8 cellular contexts compared by ENCODE assay signal in the genomic region with DNA sequence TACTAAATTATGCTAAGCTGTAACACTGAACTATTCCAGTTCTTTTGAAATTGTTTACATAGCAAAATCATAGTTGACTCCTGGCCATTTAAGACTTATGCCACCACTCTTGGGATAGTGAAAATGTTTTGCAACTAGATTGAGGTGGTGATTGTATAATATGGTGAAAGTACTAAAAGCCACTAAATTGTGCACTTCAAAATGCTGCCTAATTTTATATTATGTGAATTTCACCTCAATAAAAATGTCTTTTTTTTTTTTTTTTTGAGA.
"Had no signal": no experiment of that assay in that cellular context is flagged by ENCODE, and none has a peak within 500 bp of the region (broad histone marks: within the 10 kb centered on the region; RNA-seq: fewer than 3 reads in every experiment).

No MANE protein-coding gene starts in this region.

- H3K4me3 Mint-ChIP-seq: activated CD8-positive, alpha-beta T cell treated with anti-CD3 and anti-CD28 coated beads for 36 hours; activated naive CD8-positive, alpha-beta T cell treated with anti-CD3 and anti-CD28 coated beads, Interleukin-2, amount 50 U/mL, for 24 hours; activated T-cell treated with anti-CD3 and anti-CD28 coated beads, Interleukin-2, amount 50 U/mL, for 72 hours had no signal

- H3K27ac ChIP-seq: SK-N-MC had no signal

- H3K4me3 ChIP-seq: SK-N-MC had no signal

- H3K27ac Mint-ChIP-seq: activated CD8-positive, alpha-beta T cell treated with anti-CD3 and anti-CD28 coated beads for 36 hours; activated naive CD4-positive, alpha-beta T cell treated with anti-CD3 and anti-CD28 coated beads, Interleukin-2, amount 50 U/mL, for 72 hours; activated naive CD8-positive, alpha-beta T cell treated with anti-CD3 and anti-CD28 coated beads, Interleukin-2, amount 50 U/mL, for 24 hours; activated T-cell treated with anti-CD3 and anti-CD28 coated beads, Interleukin-2, amount 50 U/mL, for 72 hours had no signal

- DNase-seq: activated CD8-positive, alpha-beta memory T cell treated with anti-CD3 and anti-CD28 coated beads, Interleukin-2, amount 50 U/mL, for 4 hours; activated CD8-positive, alpha-beta T cell treated with anti-CD3 and anti-CD28 coated beads for 36 hours; activated effector memory CD4-positive, alpha-beta T cell treated with anti-CD3 and anti-CD28 coated beads, Interleukin-2, amount 50 U/mL, for 16 hours; activated naive CD4-positive, alpha-beta T cell treated with Interleukin-2 at 50 U/mL for 16 hours; activated naive CD8-positive, alpha-beta T cell treated with anti-CD3 and anti-CD28 coated beads, Interleukin-2, amount 50 U/mL, for 24 hours; activated T-cell treated with anti-CD3 and anti-CD28 coated beads, Interleukin-2, amount 50 U/mL, for 72 hours had no signal
